In the genomic region with DNA sequence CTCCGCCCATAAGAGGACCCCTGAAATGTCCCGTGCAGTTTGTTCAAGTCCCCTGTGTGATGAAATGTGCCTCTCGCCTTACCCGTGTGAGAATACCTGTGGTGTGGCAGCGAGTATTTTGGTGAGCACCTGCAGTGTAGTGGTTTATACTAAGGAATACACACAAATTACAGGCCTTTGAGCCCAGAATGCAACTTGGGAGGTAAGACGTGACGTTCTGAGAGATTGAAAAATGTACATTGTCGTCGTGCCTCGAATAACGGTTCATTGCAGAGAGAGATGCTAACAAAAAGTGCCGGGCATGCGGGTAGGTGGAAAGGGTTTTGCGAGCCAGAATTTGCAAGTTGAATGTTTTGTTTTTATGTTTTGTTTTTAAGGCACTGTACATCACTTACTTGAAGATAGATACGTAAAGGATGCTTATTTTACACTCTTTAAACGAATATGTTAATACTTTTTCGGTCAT, we compare ENCODE assay signal across 8 cellular contexts. TPM values are rescaled to one million over a fixed set of nuclear protein-coding genes. Genes with fewer than 3 reads are reported as not detected.
DNase-seq lines count a peak whose midpoint lies in the region; ATAC-seq and TF ChIP-seq lines count a peak whose summit lies in the region.

No MANE protein-coding gene starts in this region.

- peak overlapping the region; percentile 88 for H3K27ac ChIP-seq in HCT116 (ENCODE audit: low read depth, low read length)
- H3K27ac ChIP-seq in OCI-LY7 (ENCODE audit: low read depth, low read length, poor library complexity, severe bottlenecking), result peak overlapping the region; percentile 88

- peak overlapping the region; percentile 87 for H3K9ac ChIP-seq in HCT116 (ENCODE audit: low read length)

- TF ChIP-seq CTCF in HCT116 (IDR thresholded peaks at IDR 0.05 in 2 of 3, conservative IDR thresholded peaks at IDR 0.05 in 1 of 3; ENCODE audit: borderline replicate concordance in 1 of 3, insufficient read depth in 1 of 3, low read depth in 2 of 3, low read length in 2 of 3), result no peak
- TF ChIP-seq CTCF in OCI-LY7 (conservative IDR thresholded peaks at IDR 0.05; ENCODE audit: low read length), result no peak
- TF ChIP-seq CTCF in epithelial cell of proximal tubule (conservative IDR thresholded peaks at IDR 0.05; ENCODE audit: low read depth, low read length), result no peak
- no peak for TF ChIP-seq CTCF in retinal pigment epithelial cell (conservative IDR thresholded peaks at IDR 0.05; ENCODE audit: low read depth, low read length)

- intact Hi-C loops in HCT116 (cut with micrococcal nuclease), result loop anchor here (5.0 kb wide), 2 partner anchors 43 to 478 kb away; no protein-coding TSS in a partner anchor
- intact Hi-C loops in OCI-LY7 (cut with micrococcal nuclease; ENCODE audit: unreplicated experiment), result loop anchor here (1.0 to 10.0 kb wide), 6 partner anchors 49 to 652 kb away; partner anchors contain the start of genes NPC1 and RMC1

- CTCF ChIA-PET in HCT116 (lab: Charles Lee), result interaction anchor here (1.2 kb wide), 1 partner anchor 86 kb away, joined by 3 read pairs; no protein-coding TSS in a partner anchor
- CTCF ChIA-PET in OCI-LY7 (lab: Charles Lee; ENCODE audit: unreplicated experiment), result no interaction called here

- H3K4me1 ChIP-seq in HCT116 (ENCODE audit: control insufficient read depth in 1 of 2, insufficient read depth in 2 of 2, low read length in 2 of 2) (peaks cover 0 to 22% of the 10 kb centered on the region in 2 experiments; a peak in 3 of 4 replicates), OCI-LY7 (ENCODE audit: insufficient read depth, low read length, poor library complexity, severe bottlenecking) (peaks cover 37% of the 10 kb centered on the region)

- ATAC-seq in GM18508 (IDR thresholded peaks at IDR 0.05; ENCODE audit: insufficient read depth, unreplicated experiment) (peak; percentile 11), HCT116 (peak; percentile 26; the same call in 1 of the 2 replicates)

- RAD21 ChIA-PET in HCT116 (lab: Charles Lee; ENCODE audit: low non-redundant PET in 1 of 2, low total read pairs in 2 of 2, uncharacterized antibody in 2 of 2, unreplicated experiment in 2 of 2), result no interaction called here

- no peaks in the 10 kb centered on the region for H3K9me3 ChIP-seq in HCT116 (ENCODE audit: control insufficient read depth in 1 of 2, insufficient read depth in 1 of 2, low read depth in 1 of 2, low read length in 2 of 2)
- H3K9me3 ChIP-seq in OCI-LY7 (ENCODE audit: low read length), result no peaks in the 10 kb centered on the region

- DNase-seq in HCT116 (ENCODE audit: low read depth, low spot score), result no peak
- DNase-seq in OCI-LY7 (ENCODE audit: low spot score), result no peak
- no peak for DNase-seq in epithelial cell of proximal tubule (ENCODE audit: low read depth)
- no peak for DNase-seq in retinal pigment epithelial cell (ENCODE audit: low read depth)
- no peak for DNase-seq in NOMO-1 treated with DMSO at 0.1 percent for 48 hours (lab: John Stamatoyannopoulos, UW; ENCODE audit: unreplicated experiment)
- no peak for DNase-seq in CD1c-positive myeloid dendritic cell (ENCODE audit: extremely low spot score)
- DNase-seq in NCI-H1436 (lab: John Stamatoyannopoulos, UW), result no peak

- BruUV-seq in HCT116 (replicated peaks; lab: Mats Ljungman, UMichigan) (TSS peak; percentile 67), OCI-LY7 (replicated peaks; lab: Mats Ljungman, UMichigan) (no TSS peak)

- peaks cover 52% of the 10 kb centered on the region for H3K79me2 ChIP-seq in HCT116 (ENCODE audit: insufficient read depth, low read length)
- H3K79me2 ChIP-seq in OCI-LY7 (ENCODE audit: insufficient read depth, low read depth, low read length), result peaks cover 65% of the 10 kb centered on the region

- H3K9me2 ChIP-seq in HCT116 (ENCODE audit: insufficient read depth) (no peaks in the 10 kb centered on the region), OCI-LY7 (ENCODE audit: insufficient read depth, low read length) (no peaks in the 10 kb centered on the region)

- H3K4me2 ChIP-seq in HCT116 (ENCODE audit: low read length) (peak overlapping the region; percentile 78), OCI-LY7 (ENCODE audit: low read length) (peak overlapping the region; percentile 93)

- no peak; the same call in 1 of the 2 replicates for TF ChIP-seq RAD21 in HCT116 (IDR thresholded peaks at IDR 0.05; ENCODE audit: low read depth)

- H3K4me3 ChIP-seq in HCT116 (replicated peaks in 1 of 2; ENCODE audit: low read depth in 1 of 2, low read length in 2 of 2) (peak overlapping the region; percentile 60 to 71), OCI-LY7 (ENCODE audit: low read depth, low read length, poor library complexity, severe bottlenecking) (peak overlapping the region; percentile 77), epithelial cell of proximal tubule (ENCODE audit: low read depth, low read length) (peak overlapping the region; percentile 64), retinal pigment epithelial cell (ENCODE audit: low read length) (peak overlapping the region; percentile 94)

- H4K20me1 ChIP-seq in HCT116 (ENCODE audit: insufficient read depth) (no peaks in the 10 kb centered on the region), OCI-LY7 (ENCODE audit: insufficient read depth, low read length) (peaks cover 15% of the 10 kb centered on the region; the same call in 1 of the 2 replicates)

- no peaks in the 10 kb centered on the region for H3K27me3 ChIP-seq in HCT116 (ENCODE audit: insufficient read depth, low read length)

- POLR2A ChIA-PET in HCT116 (lab: Charles Lee), result interaction anchor here (0.8 to 1.5 kb wide), 5 partner anchors 10 to 95 kb away, joined by 3 to 5 read pairs (median 4); no protein-coding TSS in a partner anchor
- POLR2A ChIA-PET in OCI-LY7 (lab: Charles Lee), result interaction anchor here (1.3 kb wide), 1 partner anchor 8 kb away, joined by 10 read pairs; no protein-coding TSS in a partner anchor

- no peak for TF ChIP-seq POLR2A in HCT116 (IDR thresholded peaks at IDR 0.05; ENCODE audit: borderline replicate concordance, extremely low read depth, insufficient read depth, insufficient read length)

- H3K36me3 ChIP-seq in HCT116 (ENCODE audit: control insufficient read depth in 1 of 2, insufficient read depth in 2 of 2, low read length in 2 of 2) (peaks cover 10% of the 10 kb centered on the region in 2 experiments), OCI-LY7 (ENCODE audit: insufficient read depth, low read length) (peaks cover 31% of the 10 kb centered on the region)

- H2AFZ ChIP-seq in HCT116 (ENCODE audit: low read depth, low read length, poor library complexity, severe bottlenecking) (no peak overlapping the region), OCI-LY7 (ENCODE audit: low read length) (peak overlapping the region; percentile 66; the same call in 1 of the 2 replicates)

TF ChIP-seq in HCT116, 20 proteins besides CTCF, POLR2A, EP300 and RAD21 (continues in another document):
- TF ChIP-seq TCF7L2 (IDR thresholded peaks at IDR 0.05; ENCODE audit: borderline replicate concordance, extremely low read depth, insufficient read depth, insufficient read length) (no peak), SP1 (IDR thresholded peaks at IDR 0.05; ENCODE audit: low read depth) (no peak), EGR1 (IDR thresholded peaks at IDR 0.05; ENCODE audit: low read depth) (no peak), ELF1 (IDR thresholded peaks at IDR 0.05; ENCODE audit: borderline replicate concordance, low read depth) (no peak), SIN3A (IDR thresholded peaks at IDR 0.05; ENCODE audit: low read depth) (no peak), FOSL1 (IDR thresholded peaks at IDR 0.05; ENCODE audit: low read depth) (no peak), ZBTB33 (IDR thresholded peaks at IDR 0.05; ENCODE audit: extremely low read depth, insufficient replicate concordance, low read length) (no peak), ZNF274 (IDR thresholded peaks at IDR 0.05; ENCODE audit: low read depth, low read length) (no peak)
- TF ChIP-seq, protein P1, sequence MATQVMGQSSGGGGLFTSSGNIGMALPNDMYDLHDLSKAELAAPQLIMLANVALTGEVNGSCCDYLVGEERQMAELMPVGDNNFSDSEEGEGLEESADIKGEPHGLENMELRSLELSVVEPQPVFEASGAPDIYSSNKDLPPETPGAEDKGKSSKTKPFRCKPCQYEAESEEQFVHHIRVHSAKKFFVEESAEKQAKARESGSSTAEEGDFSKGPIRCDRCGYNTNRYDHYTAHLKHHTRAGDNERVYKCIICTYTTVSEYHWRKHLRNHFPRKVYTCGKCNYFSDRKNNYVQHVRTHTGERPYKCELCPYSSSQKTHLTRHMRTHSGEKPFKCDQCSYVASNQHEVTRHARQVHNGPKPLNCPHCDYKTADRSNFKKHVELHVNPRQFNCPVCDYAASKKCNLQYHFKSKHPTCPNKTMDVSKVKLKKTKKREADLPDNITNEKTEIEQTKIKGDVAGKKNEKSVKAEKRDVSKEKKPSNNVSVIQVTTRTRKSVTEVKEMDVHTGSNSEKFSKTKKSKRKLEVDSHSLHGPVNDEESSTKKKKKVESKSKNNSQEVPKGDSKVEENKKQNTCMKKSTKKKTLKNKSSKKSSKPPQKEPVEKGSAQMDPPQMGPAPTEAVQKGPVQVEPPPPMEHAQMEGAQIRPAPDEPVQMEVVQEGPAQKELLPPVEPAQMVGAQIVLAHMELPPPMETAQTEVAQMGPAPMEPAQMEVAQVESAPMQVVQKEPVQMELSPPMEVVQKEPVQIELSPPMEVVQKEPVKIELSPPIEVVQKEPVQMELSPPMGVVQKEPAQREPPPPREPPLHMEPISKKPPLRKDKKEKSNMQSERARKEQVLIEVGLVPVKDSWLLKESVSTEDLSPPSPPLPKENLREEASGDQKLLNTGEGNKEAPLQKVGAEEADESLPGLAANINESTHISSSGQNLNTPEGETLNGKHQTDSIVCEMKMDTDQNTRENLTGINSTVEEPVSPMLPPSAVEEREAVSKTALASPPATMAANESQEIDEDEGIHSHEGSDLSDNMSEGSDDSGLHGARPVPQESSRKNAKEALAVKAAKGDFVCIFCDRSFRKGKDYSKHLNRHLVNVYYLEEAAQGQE (IDR thresholded peaks at IDR 0.05; ENCODE audit: low read depth), result no peak

RNA-seq across cellular contexts. Expression of gene RBBP8, which starts 0.9 kb away (rescaled TPM):
- total RNA-seq in HCT116 (2021; ENCODE audit: unreplicated experiment) (66.6 TPM), OCI-LY7 (2022) (85.3 and 86.0 TPM in 2 replicates), epithelial cell of proximal tubule (57.0 and 64.2 TPM in 2 replicates)
- 21.5 and 37.5 TPM in 2 replicates for polyA plus RNA-seq in HCT116 (2012)
- 51.0 and 57.8 TPM in 2 replicates for total RNA-seq in OCI-LY7 (2014; rRNA removed; shearing (Covaris generic))
